Comparison of ENCODE assay signal across 17 cellular contexts in the genomic region with DNA sequence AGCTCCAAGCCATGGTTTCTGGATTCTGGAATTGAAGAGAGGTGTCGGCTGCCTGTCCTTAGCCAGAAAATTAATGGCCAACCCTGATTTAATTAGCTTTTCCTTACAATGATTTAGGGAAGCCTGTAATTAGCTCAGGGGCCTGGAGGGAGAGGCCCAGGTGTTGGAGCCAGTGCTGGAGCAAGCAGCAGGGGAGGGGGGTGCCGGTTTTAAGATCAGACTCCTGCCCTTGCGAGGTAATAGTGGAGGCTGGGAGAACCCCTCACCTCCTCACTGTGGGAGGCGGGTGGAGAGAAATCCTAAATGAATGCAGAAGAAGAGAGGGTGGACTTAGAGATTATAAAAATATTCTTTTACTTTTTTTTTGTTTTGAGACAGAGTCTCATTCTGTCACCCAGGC. TPM values are rescaled to one million over a fixed set of nuclear protein-coding genes. Genes with fewer than 3 reads are reported as not detected.
"Had no signal": no experiment of that assay in that cellular context is flagged by ENCODE, and none has a peak within 500 bp of the region (broad histone marks: within the 10 kb centered on the region; RNA-seq: fewer than 3 reads in every experiment).

No MANE protein-coding gene starts in this region.

- H3K9me3 ChIP-seq: adrenal gland, lower lobe of right lung, neutrophil, upper lobe of left lung had no signal

- H3K27me3 ChIP-seq: adrenal gland, upper lobe of left lung had no signal

- H3K4me1 ChIP-seq: adrenal gland, lower lobe of right lung, upper lobe of left lung had no signal

- DNase-seq: activated CD4-positive, alpha-beta T cell treated with anti-CD3 and anti-CD28 coated beads for 36 hours; activated CD4-positive, alpha-beta T cell treated with anti-CD3 and anti-CD28 coated beads, Interleukin-2, amount 50 U/mL, for 48 hours; activated effector memory CD4-positive, alpha-beta T cell treated with Interleukin-2 at 50 U/mL for 16 hours; activated naive CD4-positive, alpha-beta T cell treated with anti-CD3 and anti-CD28 coated beads, Interleukin-2, amount 10 ng/mL, durations not matched to agents 7 days and 5 days; effector memory CD8-positive, alpha-beta T cell; left cardiac atrium; lower lobe of right lung; retina; stimulated activated CD4-positive, alpha-beta T cell treated with anti-CD3 and anti-CD28 coated beads, Interleukin-2, amount 100 ng/mL, for 24 hours had no signal

- H3K27ac ChIP-seq: adrenal gland, lower lobe of right lung, neutrophil, upper lobe of left lung had no signal

- H3K36me3 ChIP-seq: adrenal gland, lower lobe of right lung, neutrophil, upper lobe of left lung had no signal

- ATAC-seq: activated CD4-positive, alpha-beta T cell treated with anti-CD3 and anti-CD28 coated beads for 36 hours; effector memory CD8-positive, alpha-beta T cell; left cardiac atrium; lower lobe of right lung; natural killer cell treated with Interleukin-12 subunit alpha and Interleukin-12 subunit beta and Interleukin-15 and Interleukin-18, amount 100 ng/mL, for 72 hours; WTC11 had no signal

- H3K4me3 ChIP-seq: adrenal gland, lower lobe of right lung, upper lobe of left lung had no signal

RNA-seq across cellular contexts. Expression of a gene that starts 14.7 kb away (rescaled TPM):
- total RNA-seq: fibroblast of villous mesenchyme; glomerular endothelial cell; mesothelial cell of epicardium; natural killer cell treated with Interleukin-12 subunit alpha and Interleukin-12 subunit beta and Interleukin-15 and Interleukin-18, amount 100 ng/mL, for 72 hours had no signal
